8 cellular contexts compared by ENCODE assay signal in genomic region chr7:105389090-105389650, GRCh38. TPM values are rescaled to one million over a fixed set of nuclear protein-coding genes. Genes with fewer than 3 reads are reported as not detected.
DNase-seq lines count a peak whose midpoint lies in the region; ATAC-seq and TF ChIP-seq lines count a peak whose summit lies in the region.

No MANE protein-coding gene starts in this region.

- H3K36me3 ChIP-seq in OCI-LY3 (replicated peaks; ENCODE audit: low read depth, low read length) (peaks cover 10% of the 10 kb centered on the region), left ventricle myocardium inferior (no peaks in the 10 kb centered on the region)

- H3K9me3 Mint-ChIP-seq in activated naive CD8-positive, alpha-beta T cell treated with anti-CD3 and anti-CD28 coated beads, Interleukin-2, amount 50 U/mL, for 24 hours, result no peaks in the 10 kb centered on the region

- no peaks in the 10 kb centered on the region for H3K27me3 Mint-ChIP-seq in activated naive CD8-positive, alpha-beta T cell treated with anti-CD3 and anti-CD28 coated beads, Interleukin-2, amount 50 U/mL, for 24 hours

- peak; percentile 39 for DNase-seq in activated naive CD8-positive, alpha-beta T cell treated with anti-CD3 and anti-CD28 coated beads, Interleukin-2, amount 50 U/mL, for 24 hours
- DNase-seq in left ventricle myocardium inferior (peak; percentile 49), posterior vena cava (ENCODE audit: low spot score) (peak; percentile 82), NCI-H1105 treated with DMSO at 0.1 percent for 48 hours (lab: John Stamatoyannopoulos, UW) (no peak)

- H2AFZ ChIP-seq in OCI-LY3 (ENCODE audit: low read depth, low read length), result peak overlapping the region; percentile 97

- peak overlapping the region; percentile 92 for H3K4me2 ChIP-seq in OCI-LY3 (ENCODE audit: low read length)

- H3K4me1 Mint-ChIP-seq in activated naive CD8-positive, alpha-beta T cell treated with anti-CD3 and anti-CD28 coated beads, Interleukin-2, amount 50 U/mL, for 24 hours, result peaks cover 36% of the 10 kb centered on the region

- H3K27ac ChIP-seq in C4-2B (peak overlapping the region; percentile 81), OCI-LY3 (ENCODE audit: low read length) (no peak overlapping the region), left ventricle myocardium inferior (replicated peaks) (peak overlapping the region; percentile 88)

- no peaks in the 10 kb centered on the region for H3K9me3 ChIP-seq in OCI-LY3 (ENCODE audit: insufficient read depth, low read length)
- H3K9me3 ChIP-seq in left ventricle myocardium inferior (replicated peaks), result no peaks in the 10 kb centered on the region

- H3K4me3 ChIP-seq in OCI-LY3 (ENCODE audit: low read length) (peak overlapping the region; percentile 94), left ventricle myocardium inferior (peak overlapping the region; percentile 97)

- TF ChIP-seq CTCF in C4-2B (conservative IDR thresholded peaks at IDR 0.05), result no peak
- no peak for TF ChIP-seq CTCF in OCI-LY3 (IDR thresholded peaks at IDR 0.05; ENCODE audit: low read depth, low read length)
- TF ChIP-seq CTCF in left ventricle myocardium inferior (IDR thresholded peaks at IDR 0.05; ENCODE audit: borderline replicate concordance), result peak; percentile 16

- peak overlapping the region; percentile 81 for H3K27ac Mint-ChIP-seq in activated naive CD8-positive, alpha-beta T cell treated with anti-CD3 and anti-CD28 coated beads, Interleukin-2, amount 50 U/mL, for 24 hours

- peak overlapping the region; percentile 82 for H3K4me3 Mint-ChIP-seq in activated naive CD8-positive, alpha-beta T cell treated with anti-CD3 and anti-CD28 coated beads, Interleukin-2, amount 50 U/mL, for 24 hours

- H3K36me3 Mint-ChIP-seq in activated naive CD8-positive, alpha-beta T cell treated with anti-CD3 and anti-CD28 coated beads, Interleukin-2, amount 50 U/mL, for 24 hours (ENCODE audit: low read depth), result peaks cover 5% of the 10 kb centered on the region

- peaks cover 24% of the 10 kb centered on the region for H3K79me2 ChIP-seq in OCI-LY3 (ENCODE audit: low read length)

- peaks cover 10% of the 10 kb centered on the region; the same call in 1 of the 2 replicates for H3K4me1 ChIP-seq in OCI-LY3 (ENCODE audit: low read length)
- peaks cover 21% of the 10 kb centered on the region for H3K4me1 ChIP-seq in left ventricle myocardium inferior

- H3K27me3 ChIP-seq in OCI-LY3 (ENCODE audit: low read depth, low read length), result 0 out of 2 replicates have a peak, but pooled peaks cover 3% of the 10 kb centered on the region
- H3K27me3 ChIP-seq in left ventricle myocardium inferior (ENCODE audit: low read depth), result no peaks in the 10 kb centered on the region

- peak; percentile 27 for ATAC-seq in GM19351 (IDR thresholded peaks at IDR 0.05; ENCODE audit: unreplicated experiment)
- ATAC-seq in HG03521 (IDR thresholded peaks at IDR 0.05; ENCODE audit: unreplicated experiment), result peak; percentile 31
- ATAC-seq in activated naive CD8-positive, alpha-beta T cell treated with anti-CD3 and anti-CD28 coated beads, Interleukin-2, amount 50 U/mL, for 24 hours, result peak; percentile 37

- peak overlapping the region; percentile 72 for H3K9ac ChIP-seq in OCI-LY3 (ENCODE audit: low read length)

- H4K20me1 ChIP-seq in OCI-LY3 (ENCODE audit: insufficient read depth, low read length), result peaks cover 17% of the 10 kb centered on the region

- intact Hi-C loops in left ventricle myocardium inferior (cut with micrococcal nuclease), result no loop called here
- intact Hi-C loops in posterior vena cava (cut with DNase I), result no loop called here

RNA-seq across cellular contexts. Expression of gene SRPK2, which starts 0.4 kb away (rescaled TPM):
- total RNA-seq in left ventricle myocardium inferior (34.3 TPM), posterior vena cava (10 to 100 TPM; 41.5 to 52.2 TPM)
